8 cellular contexts compared by ENCODE assay signal in genomic region chr17:46922487-46922803, GRCh38. TPM values are rescaled to one million over a fixed set of nuclear protein-coding genes. Genes with fewer than 3 reads are reported as not detected.
DNase-seq lines count a peak whose midpoint lies in the region; ATAC-seq and TF ChIP-seq lines count a peak whose summit lies in the region.

No MANE protein-coding gene starts in this region.

- H3K4me3 ChIP-seq in GM12875 (ENCODE audit: low read depth, low read length) (peak overlapping the region; percentile 90), WI38 (ENCODE audit: low read depth, low read length) (peak overlapping the region; percentile 100), retinal pigment epithelial cell (ENCODE audit: low read length) (peak overlapping the region; percentile 72)

- DNase-seq in Right ventricle myocardium superior (no peak), retinal pigment epithelial cell (ENCODE audit: low read depth) (no peak), CD1c-positive myeloid dendritic cell (ENCODE audit: extremely low spot score) (no peak), NCI-H2227 treated with DMSO at 0.1 percent for 48 hours (lab: John Stamatoyannopoulos, UW) (no peak)

- TF ChIP-seq CTCF in GM12875 (IDR thresholded peaks at IDR 0.05; ENCODE audit: borderline replicate concordance, insufficient read depth, low read depth, low read length): no peak
- TF ChIP-seq CTCF in WI38 (IDR thresholded peaks at IDR 0.05; ENCODE audit: low read depth, low read length): no peak
- TF ChIP-seq CTCF in retinal pigment epithelial cell (conservative IDR thresholded peaks at IDR 0.05; ENCODE audit: low read depth, low read length): no peak

- intact Hi-C loops in Right ventricle myocardium superior (cut with DNase I): no loop called here

- ATAC-seq in Right ventricle myocardium superior (ENCODE audit: poor library complexity): peak; percentile 23
- ATAC-seq in HG02610 (IDR thresholded peaks at IDR 0.05; ENCODE audit: unreplicated experiment): no peak
- no peak for ATAC-seq in HG03378 (IDR thresholded peaks at IDR 0.05; ENCODE audit: unreplicated experiment)

RNA-seq across cellular contexts. Expression of gene GOSR2, which starts 0.5 kb away (rescaled TPM):
- 32.0 TPM for total RNA-seq in Right ventricle myocardium superior

RNA-seq across cellular contexts. Expression of gene RPRML, which starts 56.6 kb away (rescaled TPM):
- not detected for total RNA-seq in Right ventricle myocardium superior
